1 cellular context compared by ENCODE assay signal in the genomic region with DNA sequence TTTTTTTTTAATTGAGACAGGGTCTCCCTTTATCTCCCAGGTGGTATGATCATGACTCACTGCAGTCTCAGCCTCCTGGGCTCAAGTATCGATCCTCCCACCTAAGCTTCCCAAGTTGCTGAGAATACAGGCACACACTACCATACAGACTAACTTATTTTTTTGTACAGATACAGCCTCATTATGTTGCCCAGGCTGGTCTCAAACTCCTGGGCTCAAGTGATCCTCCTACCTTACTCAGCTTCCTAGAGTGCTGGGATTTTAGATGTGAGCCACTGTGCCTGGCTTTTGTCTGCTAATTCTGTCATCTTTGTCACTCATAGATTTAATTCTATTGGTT.
TF ChIP-seq lines count a peak whose summit lies in the region.

No MANE protein-coding gene starts in this region.

TF ChIP-seq in K562, 482 proteins besides CTCF, POLR2A, EP300 and RAD21:
- TF ChIP-seq JUND (IDR thresholded peaks at IDR 0.05; ENCODE audit: borderline replicate concordance, low read depth, low read length) (peak; percentile 34; the same call in 1 of the 2 replicates), JUND (tag; IDR thresholded peaks at IDR 0.05; ENCODE audit: borderline replicate concordance, low read depth, low read length) (no peak), SAP30 (IDR thresholded peaks at IDR 0.05; ENCODE audit: borderline replicate concordance, insufficient read depth, low read depth, low read length, poor library complexity, severe bottlenecking) (no peak), GABPB2 (CRISPR knock-in tag; conservative IDR thresholded peaks at IDR 0.05) (no peak), DPF2 (IDR thresholded peaks at IDR 0.05) (peak; percentile 35; the same call in 1 of the 2 replicates)
TF ChIP-seq in K562: peak in this region for 2.
